ENCODE assay signal across 25 cellular contexts in genomic region chr4:106450249-106450648, GRCh38.
"Had no signal": no experiment of that assay in that cellular context is flagged by ENCODE, and none has a peak within 500 bp of the region (broad histone marks: within the 10 kb centered on the region; RNA-seq: fewer than 3 reads in every experiment).

No MANE protein-coding gene starts in this region.

- H3K9me3 ChIP-seq: colonic mucosa, left ventricle myocardium inferior, lower lobe of right lung, psoas muscle, right lobe of liver, tibial artery, upper lobe of right lung had no signal

- H3K4me1 Mint-ChIP-seq: endodermal cell; stimulated activated memory B cell treated with anti-CD40 and anti-IgM and Interleukin-4, amounts not matched to agents 10 μg/mL and 1 μg/mL and 100 μg/mL, for 72 hours had no signal

- H3K79me2 ChIP-seq: hepatocyte had no signal

- H3K9me3 Mint-ChIP-seq: stimulated activated naive CD8-positive, alpha-beta T cell treated with anti-CD3 and anti-CD28 coated beads, Interleukin-15, Interleukin-2, amounts not matched to agents 100 ng/mL and 50 ng/mL, for 24 hours had no signal

- H3K36me3 Mint-ChIP-seq: natural killer cell treated with Interleukin-12 subunit alpha and Interleukin-12 subunit beta and Interleukin-15 and Interleukin-18, amount 100 ng/mL, for 72 hours; stimulated activated memory B cell treated with anti-CD40 and anti-IgM and Interleukin-4, amounts not matched to agents 10 μg/mL and 1 μg/mL and 100 μg/mL, for 72 hours had no signal

- DNase-seq: cerebellar nuclear complex; colonic mucosa; dermis blood vessel endothelial cell; endodermal cell; foreskin melanocyte; head of caudate nucleus; kidney; left cardiac atrium; left ventricle myocardium inferior; lower lobe of right lung; mesenchymal stem cell; midbrain; psoas muscle; retina; right lobe of liver; spleen; stimulated activated CD4-positive, alpha-beta T cell treated with anti-CD3 and anti-CD28 coated beads, Interleukin-15, amount 100 ng/mL, for 24 hours; stimulated activated CD4-positive, alpha-beta T cell treated with anti-CD3 and anti-CD28 coated beads, Interleukin-1b, Interleukin-23, amount 100 ng/mL, for 48 hours; stimulated activated CD4-positive, alpha-beta T cell treated with anti-CD3 and anti-CD28 coated beads, Interleukin-4, amount 100 ng/mL, for 24 hours; tibial artery; upper lobe of right lung had no signal

- H3K27me3 ChIP-seq: colonic mucosa, hepatocyte, right lobe of liver, spleen, tibial artery, upper lobe of right lung had no signal

- H3K4me3 Mint-ChIP-seq: endodermal cell; natural killer cell treated with Interleukin-12 subunit alpha and Interleukin-12 subunit beta and Interleukin-15 and Interleukin-18, amount 100 ng/mL, for 72 hours; stimulated activated memory B cell treated with anti-CD40 and anti-IgM and Interleukin-4, amounts not matched to agents 10 μg/mL and 1 μg/mL and 100 μg/mL, for 72 hours; stimulated activated naive CD8-positive, alpha-beta T cell treated with anti-CD3 and anti-CD28 coated beads, Interleukin-15, Interleukin-2, amounts not matched to agents 100 ng/mL and 50 ng/mL, for 24 hours had no signal

- H3K4me1 ChIP-seq: colonic mucosa, left ventricle myocardium inferior, lower lobe of right lung, psoas muscle, right lobe of liver, spleen, upper lobe of right lung had no signal

- H3K36me3 ChIP-seq: colonic mucosa, left ventricle myocardium inferior, lower lobe of right lung, right lobe of liver, spleen, tibial artery, upper lobe of right lung had no signal

- H3K27ac Mint-ChIP-seq: endodermal cell; natural killer cell treated with Interleukin-12 subunit alpha and Interleukin-12 subunit beta and Interleukin-15 and Interleukin-18, amount 100 ng/mL, for 72 hours; stimulated activated memory B cell treated with anti-CD40 and anti-IgM and Interleukin-4, amounts not matched to agents 10 μg/mL and 1 μg/mL and 100 μg/mL, for 72 hours; stimulated activated naive CD8-positive, alpha-beta T cell treated with anti-CD3 and anti-CD28 coated beads, Interleukin-15, Interleukin-2, amounts not matched to agents 100 ng/mL and 50 ng/mL, for 24 hours had no signal

- ATAC-seq: left cardiac atrium; lower lobe of right lung; natural killer cell treated with Interleukin-12 subunit alpha and Interleukin-12 subunit beta and Interleukin-15 and Interleukin-18, amount 100 ng/mL, for 72 hours; psoas muscle; right lobe of liver; stimulated activated memory B cell treated with anti-CD40 and anti-IgM and Interleukin-4, amounts not matched to agents 10 μg/mL and 1 μg/mL and 100 μg/mL, for 72 hours; upper lobe of right lung had no signal

- H3K27ac ChIP-seq: colonic mucosa, hepatocyte, left ventricle myocardium inferior, lower lobe of right lung, psoas muscle, right lobe of liver, spleen, upper lobe of right lung had no signal

- H2AFZ ChIP-seq: hepatocyte had no signal

- H3K27me3 Mint-ChIP-seq: natural killer cell treated with Interleukin-12 subunit alpha and Interleukin-12 subunit beta and Interleukin-15 and Interleukin-18, amount 100 ng/mL, for 72 hours; stimulated activated memory B cell treated with anti-CD40 and anti-IgM and Interleukin-4, amounts not matched to agents 10 μg/mL and 1 μg/mL and 100 μg/mL, for 72 hours; stimulated activated naive CD8-positive, alpha-beta T cell treated with anti-CD3 and anti-CD28 coated beads, Interleukin-15, Interleukin-2, amounts not matched to agents 100 ng/mL and 50 ng/mL, for 24 hours had no signal

- H3K4me2 ChIP-seq: hepatocyte had no signal

- H3K4me3 ChIP-seq: colonic mucosa, hepatocyte, left ventricle myocardium inferior, lower lobe of right lung, psoas muscle, right lobe of liver, spleen, tibial artery, upper lobe of right lung had no signal
